29 cellular contexts compared by ENCODE assay signal in genomic region chr20:53809728-53810365, GRCh38.
"Had no signal": no experiment of that assay in that cellular context is flagged by ENCODE, and none has a peak within 500 bp of the region (broad histone marks: within the 10 kb centered on the region; RNA-seq: fewer than 3 reads in every experiment).

No MANE protein-coding gene starts in this region.

- H3K36me3 Mint-ChIP-seq: activated naive CD4-positive, alpha-beta T cell treated with anti-CD3 and anti-CD28 coated beads, Interleukin-2, amount 50 U/mL, for 72 hours; brain; natural killer cell treated with Interleukin-12 subunit alpha and Interleukin-12 subunit beta and Interleukin-15 and Interleukin-18, amount 100 ng/mL, for 72 hours had no signal

- H3K9me3 Mint-ChIP-seq: activated naive CD4-positive, alpha-beta T cell treated with anti-CD3 and anti-CD28 coated beads, Interleukin-2, amount 50 U/mL, for 72 hours; activated T-cell treated with anti-CD3 and anti-CD28 coated beads, Interleukin-2, amount 50 U/mL, for 72 hours; brain; natural killer cell treated with Interleukin-12 subunit alpha and Interleukin-12 subunit beta and Interleukin-15 and Interleukin-18, amount 100 ng/mL, for 72 hours; T-helper 1 cell treated with Interleukin-12 subunit alpha and Interleukin-12 subunit beta and Interleukin-4 antibody, amounts not matched to agents 30 μg/mL and 1 μg/mL, for 36 hours had no signal

- H3K27me3 ChIP-seq: adrenal gland, cardiac muscle cell, dorsolateral prefrontal cortex, foreskin keratinocyte, heart right ventricle, left lung, tibial nerve had no signal

- H3K4me3 Mint-ChIP-seq: activated T-cell treated with anti-CD3 and anti-CD28 coated beads, Interleukin-2, amount 50 U/mL, for 72 hours; natural killer cell treated with Interleukin-12 subunit alpha and Interleukin-12 subunit beta and Interleukin-15 and Interleukin-18, amount 100 ng/mL, for 72 hours; T-helper 1 cell treated with Interleukin-12 subunit alpha and Interleukin-12 subunit beta and Interleukin-4 antibody, amounts not matched to agents 30 μg/mL and 1 μg/mL, for 36 hours had no signal

- H3K4me3 ChIP-seq: adrenal gland, cardiac muscle cell, coronary artery, dorsolateral prefrontal cortex, heart right ventricle, left lung, lower lobe of right lung, tibial nerve had no signal

- H3K27ac ChIP-seq: adrenal gland, cardiac muscle cell, coronary artery, dorsolateral prefrontal cortex, foreskin keratinocyte, heart right ventricle, left lung, lower lobe of right lung, tibial nerve had no signal

- H3K27ac Mint-ChIP-seq: activated naive CD4-positive, alpha-beta T cell treated with anti-CD3 and anti-CD28 coated beads, Interleukin-2, amount 50 U/mL, for 72 hours; activated T-cell treated with anti-CD3 and anti-CD28 coated beads, Interleukin-2, amount 50 U/mL, for 72 hours; natural killer cell treated with Interleukin-12 subunit alpha and Interleukin-12 subunit beta and Interleukin-15 and Interleukin-18, amount 100 ng/mL, for 72 hours; T-helper 1 cell treated with Interleukin-12 subunit alpha and Interleukin-12 subunit beta and Interleukin-4 antibody, amounts not matched to agents 30 μg/mL and 1 μg/mL, for 36 hours had no signal

- H3K36me3 ChIP-seq: adrenal gland, cardiac muscle cell, heart right ventricle, left lung, lower lobe of right lung, tibial nerve had no signal

- DNase-seq: activated CD4-positive, alpha-beta T cell treated with anti-CD3 and anti-CD28 coated beads for 1 hour; activated CD4-positive, alpha-beta T cell treated with anti-CD3 and anti-CD28 coated beads, Interleukin-2, amount 50 U/mL, for 1 hour; activated naive CD4-positive, alpha-beta T cell; activated T-cell treated with anti-CD3 and anti-CD28 coated beads for 4 hours; activated T-cell treated with anti-CD3 and anti-CD28 coated beads, Interleukin-2, amount 50 U/mL, for 72 hours; adrenal gland; aorta; cerebellar nuclear complex; dorsolateral prefrontal cortex; effector memory CD4-positive, alpha-beta T cell; foreskin keratinocyte; heart right ventricle; kidney glomerular epithelial cell; left lung; lower lobe of right lung; mesenchymal stem cell; posterior cingulate gyrus; right cardiac atrium; stimulated activated CD4-positive, alpha-beta T cell treated with anti-CD3 and anti-CD28 coated beads, Interleukin-15, amount 100 ng/mL, for 24 hours; stimulated activated CD4-positive, alpha-beta T cell treated with anti-CD3 and anti-CD28 coated beads, Interleukin-2, amount 100 ng/mL, for 24 hours; stimulated activated naive CD4-positive, alpha-beta T cell; T1000 had no signal

- ATAC-seq: activated naive CD4-positive, alpha-beta T cell treated with anti-CD3 and anti-CD28 coated beads, Interleukin-2, amount 50 U/mL, for 72 hours; activated T-cell treated with anti-CD3 and anti-CD28 coated beads, Interleukin-2, amount 50 U/mL, for 72 hours; foreskin keratinocyte; heart right ventricle; left lung; lower lobe of right lung; natural killer cell treated with Interleukin-12 subunit alpha and Interleukin-12 subunit beta and Interleukin-15 and Interleukin-18, amount 100 ng/mL, for 72 hours; right cardiac atrium had no signal

- H3K4me1 ChIP-seq: adrenal gland, heart right ventricle, left lung, lower lobe of right lung, tibial nerve had no signal

- H3K9me3 ChIP-seq: adrenal gland, heart right ventricle, left lung, lower lobe of right lung, tibial nerve had no signal

- H3K27me3 Mint-ChIP-seq: natural killer cell treated with Interleukin-12 subunit alpha and Interleukin-12 subunit beta and Interleukin-15 and Interleukin-18, amount 100 ng/mL, for 72 hours had no signal
